1 cellular context compared by ENCODE assay signal in the genomic region with DNA sequence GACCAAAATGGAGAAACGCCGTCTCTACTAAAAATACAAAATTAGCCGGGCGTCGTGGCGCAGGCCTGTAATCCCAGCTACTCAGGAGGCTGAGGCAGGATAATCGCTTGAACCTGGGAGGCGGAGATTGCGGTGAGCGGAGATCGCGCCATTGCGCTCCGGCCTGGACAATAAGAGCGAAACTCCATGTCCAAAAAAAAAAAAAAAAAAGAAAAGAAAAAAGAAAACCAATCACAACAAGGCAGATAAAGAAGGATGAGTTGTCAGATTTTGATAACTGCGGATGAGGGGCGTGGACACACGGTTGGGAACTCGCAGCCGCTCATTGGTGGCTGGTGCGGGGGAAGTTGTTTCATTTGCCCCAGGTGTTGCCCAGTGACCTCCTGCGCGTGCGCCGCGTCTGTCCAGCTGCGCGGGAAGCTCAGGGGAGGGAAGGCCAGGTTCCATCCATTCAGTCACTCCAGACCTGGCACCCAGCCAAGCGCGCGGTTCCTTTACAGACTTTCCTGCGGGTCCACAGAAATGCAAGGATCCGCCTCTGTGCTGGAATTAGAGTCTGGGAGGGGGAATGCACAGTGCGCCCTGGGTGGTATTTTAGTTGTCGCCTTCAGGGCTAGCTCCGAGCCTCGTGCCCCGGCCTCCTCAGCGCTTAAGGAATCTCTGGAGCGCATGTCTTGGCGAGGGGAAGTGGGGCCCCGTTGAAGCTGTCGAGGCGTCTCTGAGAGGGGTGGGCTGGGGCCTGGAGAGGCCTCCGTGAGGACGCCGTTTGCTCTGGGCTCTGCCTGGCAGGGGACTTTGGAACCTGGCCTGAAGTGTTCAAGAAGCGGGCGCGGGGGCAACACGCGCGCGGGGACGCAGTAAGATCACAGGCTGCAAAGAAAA.
A peak's percentile ranks its signal among the peaks of the same experiment; 100 is the strongest.
TF ChIP-seq lines count a peak whose summit lies in the region.

No MANE protein-coding gene starts in this region.

TF ChIP-seq in HepG2, 621 proteins besides CTCF, POLR2A, EP300 and RAD21 (continued from another document and continues in another):
- TF ChIP-seq, protein P1, sequence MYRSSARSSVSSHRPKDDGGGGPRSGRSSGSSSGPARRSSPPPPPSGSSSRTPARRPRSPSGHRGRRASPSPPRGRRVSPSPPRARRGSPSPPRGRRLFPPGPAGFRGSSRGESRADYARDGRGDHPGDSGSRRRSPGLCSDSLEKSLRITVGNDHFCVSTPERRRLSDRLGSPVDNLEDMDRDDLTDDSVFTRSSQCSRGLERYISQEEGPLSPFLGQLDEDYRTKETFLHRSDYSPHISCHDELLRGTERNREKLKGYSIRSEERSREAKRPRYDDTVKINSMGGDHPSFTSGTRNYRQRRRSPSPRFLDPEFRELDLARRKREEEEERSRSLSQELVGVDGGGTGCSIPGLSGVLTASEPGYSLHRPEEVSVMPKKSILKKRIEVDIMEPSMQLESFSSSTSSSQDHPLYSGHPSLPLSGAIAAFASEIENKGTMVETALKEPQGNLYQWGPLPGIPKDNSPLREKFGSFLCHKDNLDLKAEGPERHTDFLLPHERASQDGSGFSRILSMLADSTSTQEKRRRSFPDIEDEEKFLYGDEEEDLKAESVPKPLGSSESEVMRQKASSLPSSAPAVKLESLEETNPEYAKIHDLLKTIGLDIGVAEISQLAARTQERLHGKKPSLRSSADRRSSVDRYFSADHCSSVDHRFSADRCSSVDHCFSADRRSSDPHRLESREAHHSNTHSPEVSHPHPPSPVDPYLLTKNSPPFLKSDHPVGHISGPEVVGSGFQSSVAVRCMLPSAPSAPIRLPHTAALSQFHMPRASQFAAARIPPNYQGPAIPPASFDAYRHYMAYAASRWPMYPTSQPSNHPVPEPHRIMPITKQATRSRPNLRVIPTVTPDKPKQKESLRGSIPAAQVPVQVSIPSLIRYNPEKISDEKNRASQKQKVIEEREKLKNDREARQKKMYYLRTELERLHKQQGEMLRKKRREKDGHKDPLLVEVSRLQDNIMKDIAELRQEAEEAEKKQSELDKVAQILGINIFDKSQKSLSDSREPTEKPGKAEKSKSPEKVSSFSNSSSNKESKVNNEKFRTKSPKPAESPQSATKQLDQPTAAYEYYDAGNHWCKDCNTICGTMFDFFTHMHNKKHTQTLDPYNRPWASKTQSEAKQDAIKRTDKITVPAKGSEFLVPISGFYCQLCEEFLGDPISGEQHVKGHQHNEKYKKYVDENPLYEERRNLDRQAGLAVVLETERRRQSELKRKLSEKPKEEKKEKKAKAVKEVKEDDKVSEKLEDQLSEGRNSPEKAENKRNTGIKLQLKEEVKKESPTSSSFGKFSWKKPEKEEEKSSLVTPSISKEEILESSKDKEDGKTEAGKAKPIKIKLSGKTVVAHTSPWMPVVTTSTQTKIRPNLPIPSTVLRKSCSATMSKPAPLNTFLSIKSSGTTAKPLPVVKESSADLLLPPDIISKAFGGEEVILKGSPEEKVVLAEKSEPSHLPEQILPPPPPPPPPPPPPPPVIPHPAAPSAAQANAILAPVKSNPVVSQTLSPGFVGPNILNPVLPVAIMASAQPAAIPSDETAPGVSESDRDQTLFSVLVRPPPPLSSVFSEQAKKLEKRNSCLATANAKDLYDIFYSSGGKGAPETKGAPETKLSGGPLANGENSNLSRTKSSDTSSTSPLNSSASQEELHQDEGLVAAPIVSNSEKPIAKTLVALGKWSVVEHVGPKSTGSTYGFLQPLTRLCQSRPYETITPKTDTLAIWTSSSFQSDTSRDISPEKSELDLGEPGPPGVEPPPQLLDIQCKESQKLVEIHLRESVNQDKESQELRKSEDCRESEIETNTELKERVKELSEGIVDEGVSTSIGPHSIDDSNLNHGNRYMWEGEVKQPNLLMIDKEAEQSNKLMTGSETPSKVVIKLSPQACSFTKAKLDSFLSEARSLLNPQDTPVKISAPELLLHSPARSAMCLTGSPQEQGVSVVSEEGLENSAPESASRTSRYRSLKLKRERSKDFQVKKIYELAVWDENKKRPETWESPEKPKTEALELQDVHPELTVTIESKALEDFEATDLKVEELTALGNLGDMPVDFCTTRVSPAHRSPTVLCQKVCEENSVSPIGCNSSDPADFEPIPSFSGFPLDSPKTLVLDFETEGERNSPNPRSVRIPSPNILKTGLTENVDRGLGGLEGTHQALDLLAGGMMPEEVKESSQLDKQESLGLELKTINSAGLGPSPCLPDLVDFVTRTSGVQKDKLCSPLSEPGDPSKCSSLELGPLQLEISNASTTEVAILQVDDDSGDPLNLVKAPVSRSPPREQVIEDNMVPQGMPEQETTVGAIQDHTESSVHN (CRISPR knock-in tag; IDR thresholded peaks at IDR 0.05) = 0 out of 2 replicates have a peak, but pooled peaks have one; percentile 26
- TF ChIP-seq FLYWCH1 (CRISPR knock-in tag; IDR thresholded peaks at IDR 0.05) = peak; percentile 93; the same call in 1 of the 2 replicates
- TF ChIP-seq, protein P2, sequence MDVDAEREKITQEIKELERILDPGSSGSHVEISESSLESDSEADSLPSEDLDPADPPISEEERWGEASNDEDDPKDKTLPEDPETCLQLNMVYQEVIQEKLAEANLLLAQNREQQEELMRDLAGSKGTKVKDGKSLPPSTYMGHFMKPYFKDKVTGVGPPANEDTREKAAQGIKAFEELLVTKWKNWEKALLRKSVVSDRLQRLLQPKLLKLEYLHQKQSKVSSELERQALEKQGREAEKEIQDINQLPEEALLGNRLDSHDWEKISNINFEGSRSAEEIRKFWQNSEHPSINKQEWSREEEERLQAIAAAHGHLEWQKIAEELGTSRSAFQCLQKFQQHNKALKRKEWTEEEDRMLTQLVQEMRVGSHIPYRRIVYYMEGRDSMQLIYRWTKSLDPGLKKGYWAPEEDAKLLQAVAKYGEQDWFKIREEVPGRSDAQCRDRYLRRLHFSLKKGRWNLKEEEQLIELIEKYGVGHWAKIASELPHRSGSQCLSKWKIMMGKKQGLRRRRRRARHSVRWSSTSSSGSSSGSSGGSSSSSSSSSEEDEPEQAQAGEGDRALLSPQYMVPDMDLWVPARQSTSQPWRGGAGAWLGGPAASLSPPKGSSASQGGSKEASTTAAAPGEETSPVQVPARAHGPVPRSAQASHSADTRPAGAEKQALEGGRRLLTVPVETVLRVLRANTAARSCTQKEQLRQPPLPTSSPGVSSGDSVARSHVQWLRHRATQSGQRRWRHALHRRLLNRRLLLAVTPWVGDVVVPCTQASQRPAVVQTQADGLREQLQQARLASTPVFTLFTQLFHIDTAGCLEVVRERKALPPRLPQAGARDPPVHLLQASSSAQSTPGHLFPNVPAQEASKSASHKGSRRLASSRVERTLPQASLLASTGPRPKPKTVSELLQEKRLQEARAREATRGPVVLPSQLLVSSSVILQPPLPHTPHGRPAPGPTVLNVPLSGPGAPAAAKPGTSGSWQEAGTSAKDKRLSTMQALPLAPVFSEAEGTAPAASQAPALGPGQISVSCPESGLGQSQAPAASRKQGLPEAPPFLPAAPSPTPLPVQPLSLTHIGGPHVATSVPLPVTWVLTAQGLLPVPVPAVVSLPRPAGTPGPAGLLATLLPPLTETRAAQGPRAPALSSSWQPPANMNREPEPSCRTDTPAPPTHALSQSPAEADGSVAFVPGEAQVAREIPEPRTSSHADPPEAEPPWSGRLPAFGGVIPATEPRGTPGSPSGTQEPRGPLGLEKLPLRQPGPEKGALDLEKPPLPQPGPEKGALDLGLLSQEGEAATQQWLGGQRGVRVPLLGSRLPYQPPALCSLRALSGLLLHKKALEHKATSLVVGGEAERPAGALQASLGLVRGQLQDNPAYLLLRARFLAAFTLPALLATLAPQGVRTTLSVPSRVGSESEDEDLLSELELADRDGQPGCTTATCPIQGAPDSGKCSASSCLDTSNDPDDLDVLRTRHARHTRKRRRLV (CRISPR knock-in tag; IDR thresholded peaks at IDR 0.05) = 0 out of 2 replicates have a peak, but pooled peaks have one; percentile 66
- no peak for TF ChIP-seq HOXD1 (CRISPR knock-in tag; IDR thresholded peaks at IDR 0.05)
- TF ChIP-seq GLI4 (CRISPR knock-in tag; IDR thresholded peaks at IDR 0.05; ENCODE audit: borderline replicate concordance) = no peak; the same call in 1 of the 2 replicates
- 0 out of 2 replicates have a peak, but pooled peaks have one; percentile 48 for TF ChIP-seq NRL (CRISPR knock-in tag; IDR thresholded peaks at IDR 0.05; ENCODE audit: borderline replicate concordance)
- TF ChIP-seq, protein P3, sequence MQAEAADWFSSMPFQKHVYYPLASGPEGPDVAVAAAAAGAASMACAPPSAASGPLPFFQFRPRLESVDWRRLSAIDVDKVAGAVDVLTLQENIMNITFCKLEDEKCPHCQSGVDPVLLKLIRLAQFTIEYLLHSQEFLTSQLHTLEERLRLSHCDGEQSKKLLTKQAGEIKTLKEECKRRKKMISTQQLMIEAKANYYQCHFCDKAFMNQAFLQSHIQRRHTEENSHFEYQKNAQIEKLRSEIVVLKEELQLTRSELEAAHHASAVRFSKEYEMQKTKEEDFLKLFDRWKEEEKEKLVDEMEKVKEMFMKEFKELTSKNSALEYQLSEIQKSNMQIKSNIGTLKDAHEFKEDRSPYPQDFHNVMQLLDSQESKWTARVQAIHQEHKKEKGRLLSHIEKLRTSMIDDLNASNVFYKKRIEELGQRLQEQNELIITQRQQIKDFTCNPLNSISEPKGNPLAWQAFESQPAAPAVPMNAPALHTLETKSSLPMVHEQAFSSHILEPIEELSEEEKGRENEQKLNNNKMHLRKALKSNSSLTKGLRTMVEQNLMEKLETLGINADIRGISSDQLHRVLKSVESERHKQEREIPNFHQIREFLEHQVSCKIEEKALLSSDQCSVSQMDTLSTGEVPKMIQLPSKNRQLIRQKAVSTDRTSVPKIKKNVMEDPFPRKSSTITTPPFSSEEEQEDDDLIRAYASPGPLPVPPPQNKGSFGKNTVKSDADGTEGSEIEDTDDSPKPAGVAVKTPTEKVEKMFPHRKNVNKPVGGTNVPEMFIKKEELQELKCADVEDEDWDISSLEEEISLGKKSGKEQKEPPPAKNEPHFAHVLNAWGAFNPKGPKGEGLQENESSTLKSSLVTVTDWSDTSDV (CRISPR knock-in tag; IDR thresholded peaks at IDR 0.05) = peak; percentile 25; the same call in 1 of the 2 replicates
- peak; percentile 87 for TF ChIP-seq NCOR1 (IDR thresholded peaks at IDR 0.05; ENCODE audit: borderline replicate concordance, low read length)
- no peak for TF ChIP-seq ETV5 (CRISPR knock-in tag; IDR thresholded peaks at IDR 0.05; ENCODE audit: borderline replicate concordance)
- peak; percentile 86 for TF ChIP-seq SPEN (CRISPR knock-in tag; IDR thresholded peaks at IDR 0.05; ENCODE audit: low read depth)
- TF ChIP-seq, protein P4, sequence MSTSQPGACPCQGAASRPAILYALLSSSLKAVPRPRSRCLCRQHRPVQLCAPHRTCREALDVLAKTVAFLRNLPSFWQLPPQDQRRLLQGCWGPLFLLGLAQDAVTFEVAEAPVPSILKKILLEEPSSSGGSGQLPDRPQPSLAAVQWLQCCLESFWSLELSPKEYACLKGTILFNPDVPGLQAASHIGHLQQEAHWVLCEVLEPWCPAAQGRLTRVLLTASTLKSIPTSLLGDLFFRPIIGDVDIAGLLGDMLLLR (CRISPR knock-in tag; IDR thresholded peaks at IDR 0.05) = peak; percentile 76
- no peak for TF ChIP-seq EEA1 (CRISPR knock-in tag; IDR thresholded peaks at IDR 0.05; ENCODE audit: borderline replicate concordance)
- TF ChIP-seq, protein P5, sequence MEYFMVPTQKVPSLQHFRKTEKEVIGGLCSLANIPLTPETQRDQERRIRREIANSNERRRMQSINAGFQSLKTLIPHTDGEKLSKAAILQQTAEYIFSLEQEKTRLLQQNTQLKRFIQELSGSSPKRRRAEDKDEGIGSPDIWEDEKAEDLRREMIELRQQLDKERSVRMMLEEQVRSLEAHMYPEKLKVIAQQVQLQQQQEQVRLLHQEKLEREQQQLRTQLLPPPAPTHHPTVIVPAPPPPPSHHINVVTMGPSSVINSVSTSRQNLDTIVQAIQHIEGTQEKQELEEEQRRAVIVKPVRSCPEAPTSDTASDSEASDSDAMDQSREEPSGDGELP (IDR thresholded peaks at IDR 0.05; ENCODE audit: borderline replicate concordance, low read depth) = peak; percentile 70; the same call in 1 of the 2 replicates
- no peak for TF ChIP-seq TAF15 (IDR thresholded peaks at IDR 0.05; ENCODE audit: low read depth, low read length, poor library complexity, severe bottlenecking)
- TF ChIP-seq ZNF83 (CRISPR knock-in tag; IDR thresholded peaks at IDR 0.05; ENCODE audit: borderline replicate concordance) = peak; percentile 74
- TF ChIP-seq DNMT1 (CRISPR knock-in tag; IDR thresholded peaks at IDR 0.05) = no peak
- TF ChIP-seq HOXA3 (CRISPR knock-in tag; IDR thresholded peaks at IDR 0.05) = peak; percentile 80
- TF ChIP-seq SNAPC2 (CRISPR knock-in tag; IDR thresholded peaks at IDR 0.05) = peak; percentile 49; the same call in 1 of the 2 replicates
- TF ChIP-seq ZNF777 (CRISPR knock-in tag; IDR thresholded peaks at IDR 0.05) = no peak
- no peak for TF ChIP-seq HDAC2 (CRISPR knock-in tag; IDR thresholded peaks at IDR 0.05)
- no peak for TF ChIP-seq ZNF7 (CRISPR knock-in tag; IDR thresholded peaks at IDR 0.05)
- TF ChIP-seq ZNF614 (CRISPR knock-in tag; IDR thresholded peaks at IDR 0.05; ENCODE audit: borderline replicate concordance) = no peak
- peak; percentile 61 for TF ChIP-seq ZEB1 (IDR thresholded peaks at IDR 0.05; ENCODE audit: insufficient replicate concordance, low read depth)
- no peak for TF ChIP-seq SKI (IDR thresholded peaks at IDR 0.05; ENCODE audit: partially characterized antibody)
- peak; percentile 22; the same call in 1 of the 2 replicates for TF ChIP-seq ZSCAN31 (CRISPR knock-in tag; IDR thresholded peaks at IDR 0.05; ENCODE audit: low read depth)
- TF ChIP-seq ZNF326 (CRISPR knock-in tag; IDR thresholded peaks at IDR 0.05; ENCODE audit: borderline replicate concordance) = no peak
- TF ChIP-seq, protein P6, sequence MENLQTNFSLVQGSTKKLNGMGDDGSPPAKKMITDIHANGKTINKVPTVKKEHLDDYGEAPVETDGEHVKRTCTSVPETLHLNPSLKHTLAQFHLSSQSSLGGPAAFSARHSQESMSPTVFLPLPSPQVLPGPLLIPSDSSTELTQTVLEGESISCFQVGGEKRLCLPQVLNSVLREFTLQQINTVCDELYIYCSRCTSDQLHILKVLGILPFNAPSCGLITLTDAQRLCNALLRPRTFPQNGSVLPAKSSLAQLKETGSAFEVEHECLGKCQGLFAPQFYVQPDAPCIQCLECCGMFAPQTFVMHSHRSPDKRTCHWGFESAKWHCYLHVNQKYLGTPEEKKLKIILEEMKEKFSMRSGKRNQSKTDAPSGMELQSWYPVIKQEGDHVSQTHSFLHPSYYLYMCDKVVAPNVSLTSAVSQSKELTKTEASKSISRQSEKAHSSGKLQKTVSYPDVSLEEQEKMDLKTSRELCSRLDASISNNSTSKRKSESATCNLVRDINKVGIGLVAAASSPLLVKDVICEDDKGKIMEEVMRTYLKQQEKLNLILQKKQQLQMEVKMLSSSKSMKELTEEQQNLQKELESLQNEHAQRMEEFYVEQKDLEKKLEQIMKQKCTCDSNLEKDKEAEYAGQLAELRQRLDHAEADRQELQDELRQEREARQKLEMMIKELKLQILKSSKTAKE (CRISPR knock-in tag; IDR thresholded peaks at IDR 0.05; ENCODE audit: borderline replicate concordance) = no peak
- TF ChIP-seq ZNF451 (CRISPR knock-in tag; IDR thresholded peaks at IDR 0.05) = 0 out of 2 replicates have a peak, but pooled peaks have one; percentile 9
- TF ChIP-seq TCF7L2 (IDR thresholded peaks at IDR 0.05; ENCODE audit: low read depth, low read length) = no peak
- TF ChIP-seq NR2F1 (CRISPR knock-in tag; IDR thresholded peaks at IDR 0.05) = 0 out of 4 replicates have a peak, but pooled peaks of 1 of the 2 experiments have one; percentile 10
- no peak for TF ChIP-seq SAFB2 (CRISPR knock-in tag; IDR thresholded peaks at IDR 0.05; ENCODE audit: borderline replicate concordance, low read depth)
